Comparison of ENCODE assay signal across 6 cellular contexts in the genomic region with DNA sequence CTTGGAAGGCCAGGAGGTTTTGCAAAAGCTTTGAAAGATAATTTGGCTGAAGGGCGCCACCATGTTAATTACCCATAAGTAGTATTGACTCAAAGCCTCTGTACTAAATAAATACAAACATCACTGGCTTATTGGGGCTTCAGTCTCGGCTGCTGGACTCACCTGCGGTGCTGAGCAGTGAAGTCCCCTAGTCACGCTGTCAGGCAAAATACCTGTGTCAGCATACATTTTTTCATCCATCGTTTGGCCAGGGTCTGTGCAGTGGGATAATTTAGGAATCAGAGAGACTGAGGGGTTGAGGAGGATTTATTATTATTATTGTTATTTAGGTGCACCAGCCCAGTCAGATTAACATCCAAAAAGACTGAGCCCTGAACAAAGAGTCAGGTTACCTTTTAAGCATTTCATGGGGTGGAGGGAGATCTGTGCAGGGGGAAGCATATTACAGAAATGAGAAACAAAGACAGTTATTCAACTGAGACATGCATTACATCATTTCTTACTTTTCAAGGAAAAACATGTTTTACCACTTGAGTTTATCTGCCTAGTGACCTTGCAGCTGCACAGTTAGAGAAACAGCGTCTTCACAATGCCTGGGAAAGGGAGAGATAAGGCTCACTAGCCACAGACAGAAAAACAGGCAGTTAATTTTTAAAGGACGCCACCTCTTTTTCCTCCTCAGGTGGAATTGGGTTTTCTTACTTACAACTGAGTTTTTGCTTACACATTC. TPM values are rescaled to one million over a fixed set of nuclear protein-coding genes. Genes with fewer than 3 reads are reported as not detected.
"Had no signal": no experiment of that assay in that cellular context is flagged by ENCODE, and none has a peak within 500 bp of the region (broad histone marks: within the 10 kb centered on the region; RNA-seq: fewer than 3 reads in every experiment).

No MANE protein-coding gene starts in this region.

RNA-seq across cellular contexts. Expression of gene HEPHL1, which starts 47.7 kb away (rescaled TPM):
- total RNA-seq: activated CD8-positive, alpha-beta T cell treated with anti-CD3 and anti-CD28 coated beads, Interleukin-2, amount 10 ng/mL, durations not matched to agents 7 days and 5 days; activated naive CD8-positive, alpha-beta T cell treated with anti-CD3 and anti-CD28 coated beads, Interleukin-2, amount 10 ng/mL, durations not matched to agents 7 days and 5 days; ascending aorta; OCI-LY7; Right ventricle myocardium inferior; T-cell had no signal
